Comparison of ENCODE assay signal across 37 cellular contexts in the genomic region with DNA sequence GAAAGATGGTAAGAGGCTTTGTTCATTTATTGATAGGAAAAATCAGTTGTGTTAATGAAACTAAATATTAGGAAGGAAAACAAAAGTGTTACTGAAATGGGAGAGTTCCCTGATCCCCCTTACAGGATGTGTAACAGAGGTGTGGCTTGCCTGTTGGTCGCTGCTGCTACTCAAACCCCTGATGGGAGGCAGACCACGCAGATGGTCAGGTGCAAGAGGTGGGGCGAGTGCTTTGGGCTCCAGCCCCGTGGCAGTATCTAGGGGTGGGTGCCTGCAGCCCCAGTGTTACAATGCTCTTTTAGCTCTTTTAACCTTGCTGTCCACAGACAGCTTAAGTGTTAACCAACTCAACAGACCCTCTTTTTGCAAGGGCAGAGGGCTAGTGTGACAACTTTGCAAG.
"Had no signal": no experiment of that assay in that cellular context is flagged by ENCODE, and none has a peak within 500 bp of the region (broad histone marks: within the 10 kb centered on the region; RNA-seq: fewer than 3 reads in every experiment).

No MANE protein-coding gene starts in this region.

- H3K9me3 Mint-ChIP-seq: activated B cell treated with CpG ODN at 0.5 μM for 24 hours; activated CD4-positive, alpha-beta memory T cell treated with anti-CD3 and anti-CD28 coated beads, Interleukin-2, amount 10 ng/mL, durations not matched to agents 7 days and 5 days; activated CD4-positive, alpha-beta T cell treated with anti-CD3 and anti-CD28 coated beads, Interleukin-2, amount 10 ng/mL, durations not matched to agents 24 days and 14 days; activated naive CD4-positive, alpha-beta T cell treated with anti-CD3 and anti-CD28 coated beads, Interleukin-2, amount 10 ng/mL, durations not matched to agents 7 days and 5 days; activated naive CD8-positive, alpha-beta T cell treated with anti-CD3 and anti-CD28 coated beads for 36 hours; activated T-cell treated with anti-CD3 and anti-CD28 coated beads, Interleukin-2, amount 50 U/mL, for 24 hours; activated T-helper 2 cell treated with anti-CD3 and anti-CD28 coated beads, Interferon-gamma antibody, Interleukin-2, Interleukin-4, amounts not matched to agents 10 μg/mL and 5 μg/mL and 100 μg/mL, durations not matched to agents 14 hours and 24 hours and 36 hours; central memory CD8-positive, alpha-beta T cell; T-helper 1 cell treated with Interleukin-12 subunit alpha and Interleukin-12 subunit beta and Interleukin-4 antibody, amounts not matched to agents 30 μg/mL and 1 μg/mL, for 36 hours; T-helper 2 cell treated with Interferon-gamma antibody and Interleukin-4, amounts not matched to agents 5 μg/mL and 100 μg/mL, for 36 hours had no signal

- H3K4me1 ChIP-seq: body of pancreas, breast epithelium, colonic mucosa had no signal

- ATAC-seq: activated CD8-positive, alpha-beta memory T cell treated with anti-CD3 and anti-CD28 coated beads, Interleukin-2, amount 10 ng/mL, durations not matched to agents 7 days and 5 days; activated CD8-positive, alpha-beta T cell treated with anti-CD3 and anti-CD28 coated beads, Interleukin-2, amount 10 ng/mL, durations not matched to agents 7 days and 5 days; activated naive CD4-positive, alpha-beta T cell treated with anti-CD3 and anti-CD28 coated beads, Interleukin-2, amount 50 U/mL, for 72 hours; body of pancreas had no signal

- H3K4me3 ChIP-seq: body of pancreas, breast epithelium, cardiac muscle cell, colonic mucosa had no signal

- H3K4me3 Mint-ChIP-seq: activated B cell treated with CpG ODN at 0.5 μM for 24 hours; activated CD4-positive, alpha-beta memory T cell treated with anti-CD3 and anti-CD28 coated beads, Interleukin-2, amount 10 ng/mL, durations not matched to agents 7 days and 5 days; activated CD4-positive, alpha-beta T cell treated with anti-CD3 and anti-CD28 coated beads, Interleukin-2, amount 10 ng/mL, durations not matched to agents 24 days and 14 days; activated CD8-positive, alpha-beta memory T cell treated with anti-CD3 and anti-CD28 coated beads, Interleukin-2, amount 10 ng/mL, durations not matched to agents 7 days and 5 days; activated CD8-positive, alpha-beta T cell treated with anti-CD3 and anti-CD28 coated beads, Interleukin-2, amount 10 ng/mL, durations not matched to agents 7 days and 5 days; activated naive CD4-positive, alpha-beta T cell treated with anti-CD3 and anti-CD28 coated beads, Interleukin-2, amount 10 ng/mL, durations not matched to agents 7 days and 5 days; activated naive CD8-positive, alpha-beta T cell treated with anti-CD3 and anti-CD28 coated beads for 36 hours; activated T-cell treated with anti-CD3 and anti-CD28 coated beads, Interleukin-2, amount 50 U/mL, for 24 hours; central memory CD8-positive, alpha-beta T cell; T-helper 1 cell treated with Interleukin-12 subunit alpha and Interleukin-12 subunit beta and Interleukin-4 antibody, amounts not matched to agents 30 μg/mL and 1 μg/mL, for 36 hours; T-helper 2 cell treated with Interferon-gamma antibody and Interleukin-4, amounts not matched to agents 5 μg/mL and 100 μg/mL, for 36 hours had no signal

- H3K4me1 Mint-ChIP-seq: activated B cell treated with CpG ODN at 0.5 μM for 24 hours; activated CD4-positive, alpha-beta memory T cell treated with anti-CD3 and anti-CD28 coated beads, Interleukin-2, amount 10 ng/mL, durations not matched to agents 7 days and 5 days; activated CD4-positive, alpha-beta T cell treated with anti-CD3 and anti-CD28 coated beads, Interleukin-2, amount 10 ng/mL, durations not matched to agents 24 days and 14 days; activated CD8-positive, alpha-beta memory T cell treated with anti-CD3 and anti-CD28 coated beads, Interleukin-2, amount 10 ng/mL, durations not matched to agents 7 days and 5 days; activated naive CD4-positive, alpha-beta T cell treated with anti-CD3 and anti-CD28 coated beads, Interleukin-2, amount 10 ng/mL, durations not matched to agents 7 days and 5 days; activated naive CD8-positive, alpha-beta T cell treated with anti-CD3 and anti-CD28 coated beads for 36 hours; central memory CD8-positive, alpha-beta T cell had no signal

- H3K9me3 ChIP-seq: colonic mucosa had no signal

- H3K36me3 ChIP-seq: brain microvascular endothelial cell, breast epithelium, cardiac muscle cell, colonic mucosa, WERI-Rb-1 had no signal

- H3K27ac Mint-ChIP-seq: activated B cell treated with CpG ODN at 0.5 μM for 24 hours; activated CD4-positive, alpha-beta memory T cell treated with anti-CD3 and anti-CD28 coated beads, Interleukin-2, amount 10 ng/mL, durations not matched to agents 7 days and 5 days; activated CD4-positive, alpha-beta T cell treated with anti-CD3 and anti-CD28 coated beads, Interleukin-2, amount 10 ng/mL, durations not matched to agents 24 days and 14 days; activated CD8-positive, alpha-beta memory T cell treated with anti-CD3 and anti-CD28 coated beads, Interleukin-2, amount 10 ng/mL, durations not matched to agents 7 days and 5 days; activated CD8-positive, alpha-beta T cell treated with anti-CD3 and anti-CD28 coated beads, Interleukin-2, amount 10 ng/mL, durations not matched to agents 7 days and 5 days; activated naive CD4-positive, alpha-beta T cell treated with anti-CD3 and anti-CD28 coated beads, Interleukin-2, amount 10 ng/mL, durations not matched to agents 7 days and 5 days; activated naive CD4-positive, alpha-beta T cell treated with anti-CD3 and anti-CD28 coated beads, Interleukin-2, amount 50 U/mL, for 72 hours; activated naive CD8-positive, alpha-beta T cell treated with anti-CD3 and anti-CD28 coated beads for 36 hours; activated T-cell treated with anti-CD3 and anti-CD28 coated beads, Interleukin-2, amount 50 U/mL, for 24 hours; activated T-helper 2 cell treated with anti-CD3 and anti-CD28 coated beads, Interferon-gamma antibody, Interleukin-2, Interleukin-4, amounts not matched to agents 10 μg/mL and 5 μg/mL and 100 μg/mL, durations not matched to agents 14 hours and 24 hours and 36 hours; T-helper 1 cell treated with Interleukin-12 subunit alpha and Interleukin-12 subunit beta and Interleukin-4 antibody, amounts not matched to agents 30 μg/mL and 1 μg/mL, for 36 hours; T-helper 2 cell treated with Interferon-gamma antibody and Interleukin-4, amounts not matched to agents 5 μg/mL and 100 μg/mL, for 36 hours had no signal

- H3K27ac ChIP-seq: body of pancreas, brain microvascular endothelial cell, breast epithelium, cardiac muscle cell, colonic mucosa, WERI-Rb-1 had no signal

- H3K27me3 Mint-ChIP-seq: activated B cell treated with CpG ODN at 0.5 μM for 24 hours; activated CD4-positive, alpha-beta memory T cell treated with anti-CD3 and anti-CD28 coated beads, Interleukin-2, amount 10 ng/mL, durations not matched to agents 7 days and 5 days; activated CD4-positive, alpha-beta T cell treated with anti-CD3 and anti-CD28 coated beads, Interleukin-2, amount 10 ng/mL, durations not matched to agents 24 days and 14 days; activated CD8-positive, alpha-beta memory T cell treated with anti-CD3 and anti-CD28 coated beads, Interleukin-2, amount 10 ng/mL, durations not matched to agents 7 days and 5 days; activated naive CD4-positive, alpha-beta T cell treated with anti-CD3 and anti-CD28 coated beads, Interleukin-2, amount 10 ng/mL, durations not matched to agents 7 days and 5 days; activated naive CD8-positive, alpha-beta T cell treated with anti-CD3 and anti-CD28 coated beads for 36 hours; activated T-cell treated with anti-CD3 and anti-CD28 coated beads, Interleukin-2, amount 50 U/mL, for 24 hours; central memory CD8-positive, alpha-beta T cell had no signal

- H3K36me3 Mint-ChIP-seq: activated CD8-positive, alpha-beta memory T cell treated with anti-CD3 and anti-CD28 coated beads, Interleukin-2, amount 10 ng/mL, durations not matched to agents 7 days and 5 days; activated naive CD4-positive, alpha-beta T cell treated with anti-CD3 and anti-CD28 coated beads, Interleukin-2, amount 10 ng/mL, durations not matched to agents 7 days and 5 days; activated naive CD4-positive, alpha-beta T cell treated with anti-CD3 and anti-CD28 coated beads, Interleukin-2, amount 50 U/mL, for 72 hours; activated naive CD8-positive, alpha-beta T cell treated with anti-CD3 and anti-CD28 coated beads for 36 hours had no signal

- FAIRE-seq: astrocyte, TTC549 had no signal

- H3K27me3 ChIP-seq: body of pancreas, brain microvascular endothelial cell, breast epithelium, cardiac muscle cell, colonic mucosa had no signal

- DNase-seq: activated B cell treated with CpG ODN at 0.5 μM for 24 hours; activated CD4-positive, alpha-beta memory T cell treated with anti-CD3 and anti-CD28 coated beads, Interleukin-2, amount 10 ng/mL, durations not matched to agents 7 days and 5 days; activated CD4-positive, alpha-beta T cell treated with anti-CD3 and anti-CD28 coated beads for 4 hours; activated CD4-positive, alpha-beta T cell treated with anti-CD3 and anti-CD28 coated beads, Interleukin-2, amount 10 ng/mL, durations not matched to agents 24 days and 14 days; activated CD4-positive, alpha-beta T cell treated with anti-CD3 and anti-CD28 coated beads, Interleukin-2, amount 50 U/mL, for 48 hours; activated CD4-positive, CD25-positive, alpha-beta regulatory T cell treated with anti-CD3 and anti-CD28 coated beads, Interleukin-2, amount 50 U/mL, for 72 hours; activated CD8-positive, alpha-beta memory T cell treated with anti-CD3 and anti-CD28 coated beads for 24 hours; activated CD8-positive, alpha-beta memory T cell treated with anti-CD3 and anti-CD28 coated beads, Interleukin-2, amount 10 ng/mL, durations not matched to agents 7 days and 5 days; activated CD8-positive, alpha-beta memory T cell treated with anti-CD3 and anti-CD28 coated beads, Interleukin-2, amount 50 U/mL, for 48 hours; activated CD8-positive, alpha-beta T cell treated with anti-CD3 and anti-CD28 coated beads, Interleukin-2, amount 10 ng/mL, durations not matched to agents 7 days and 5 days; activated effector memory CD4-positive, alpha-beta T cell treated with Interleukin-2 at 50 U/mL for 16 hours; activated gamma-delta T cell treated with Interleukin-2 at 50 U/mL for 16 hours; activated naive CD4-positive, alpha-beta T cell; activated naive CD4-positive, alpha-beta T cell treated with anti-CD3 and anti-CD28 coated beads, Interleukin-2, amount 10 ng/mL, durations not matched to agents 7 days and 5 days; activated naive CD8-positive, alpha-beta T cell treated with anti-CD3 and anti-CD28 coated beads for 36 hours; activated T-cell treated with anti-CD3 and anti-CD28 coated beads, Interleukin-2, amount 50 U/mL, for 24 hours; activated T-cell treated with anti-CD3 and anti-CD28 coated beads, Interleukin-2, amount 50 U/mL, for 48 hours; aorta; body of pancreas; brain microvascular endothelial cell; caudate nucleus; cerebellar nuclear complex; colonic mucosa; SW 1271; T-helper 1 cell; T-helper 2 cell; T-helper 9 cell; WERI-Rb-1 had no signal
